In genomic region chr18:47150824-47151366, GRCh38 we compare ENCODE assay signal across 8 cellular contexts. TPM values are rescaled to one million over a fixed set of nuclear protein-coding genes. Genes with fewer than 3 reads are reported as not detected.
DNase-seq lines count a peak whose midpoint lies in the region; ATAC-seq and TF ChIP-seq lines count a peak whose summit lies in the region.

No MANE protein-coding gene starts in this region.

- H3K9me3 Mint-ChIP-seq in glutamatergic neuron (ENCODE audit: unreplicated experiment), result peaks cover 6% of the 10 kb centered on the region

- H3K4me3 ChIP-seq in parathyroid adenoma (ENCODE audit: low read depth, low read length), result peak overlapping the region; percentile 89

- H3K27me3 Mint-ChIP-seq in glutamatergic neuron (ENCODE audit: unreplicated experiment), result peaks cover 3% of the 10 kb centered on the region

- DNase-seq in Right ventricle myocardium inferior (ENCODE audit: missing footprints) (no peak), cardiac septum (ENCODE audit: low spot score) (no peak), glutamatergic neuron (no peak), retina (no peak), SIG-M5 treated with dmso at 0.1 percent for 504 hours (lab: John Stamatoyannopoulos, UW; ENCODE audit: unreplicated experiment) (no peak)

- peak overlapping the region; percentile 98 for H3K4me2 ChIP-seq in parathyroid adenoma (ENCODE audit: low read length)

- H3K4me1 ChIP-seq in parathyroid adenoma, result peaks cover 6% of the 10 kb centered on the region

- H2AFZ ChIP-seq in parathyroid adenoma, result peak overlapping the region; percentile 93

- no peaks in the 10 kb centered on the region for H3K36me3 ChIP-seq in parathyroid adenoma (ENCODE audit: control insufficient read depth, insufficient read depth, low read length)

- H3K79me2 ChIP-seq in parathyroid adenoma, result peaks cover 9% of the 10 kb centered on the region

- peak overlapping the region; percentile 70 for H3K9ac ChIP-seq in parathyroid adenoma

- peaks cover 12% of the 10 kb centered on the region for H3K4me1 Mint-ChIP-seq in glutamatergic neuron (ENCODE audit: low read depth, unreplicated experiment)

- peak overlapping the region; percentile 99 for H3K4me3 Mint-ChIP-seq in glutamatergic neuron (ENCODE audit: unreplicated experiment)

- intact Hi-C loops in Right ventricle myocardium inferior (cut with DNase I) (no loop called here), cardiac septum (cut with DNase I) (loop anchor here (2.0 kb wide), 1 partner anchor 24 kb away; no protein-coding TSS in a partner anchor)

- ATAC-seq in Right ventricle myocardium inferior (peak; percentile 3), HG03378 (IDR thresholded peaks at IDR 0.05; ENCODE audit: unreplicated experiment) (peak; percentile 15)
- peak; percentile 24 to 42 for ATAC-seq in activated CD4-positive, CD25-positive, alpha-beta regulatory T cell treated with anti-CD3 and anti-CD28 coated beads, Interleukin-2, amount 50 U/mL, for 24 hours

- TF ChIP-seq CTCF in glutamatergic neuron (IDR thresholded peaks at IDR 0.05; ENCODE audit: partially characterized antibody, unreplicated experiment) (no peak), parathyroid adenoma (IDR thresholded peaks at IDR 0.05) (no peak)

- no peaks in the 10 kb centered on the region for H3K36me3 Mint-ChIP-seq in glutamatergic neuron (ENCODE audit: unreplicated experiment)

- no peaks in the 10 kb centered on the region for H3K27me3 ChIP-seq in parathyroid adenoma (ENCODE audit: control insufficient read depth, insufficient read depth, low read length)

- H3K27ac Mint-ChIP-seq in glutamatergic neuron (ENCODE audit: unreplicated experiment), result peak overlapping the region; percentile 97

- H3K27ac ChIP-seq in parathyroid adenoma, result peak overlapping the region; percentile 81

- no peaks in the 10 kb centered on the region for H3K9me3 ChIP-seq in parathyroid adenoma (ENCODE audit: control insufficient read depth, low read length)

RNA-seq across cellular contexts. Expression of gene HDHD2, which starts 0.6 kb away (rescaled TPM):
- total RNA-seq in Right ventricle myocardium inferior (34.2 TPM), cardiac septum (35.6 TPM), glutamatergic neuron (ENCODE audit: unreplicated experiment) (55.3 TPM)

RNA-seq across cellular contexts. Expression of gene IER3IP1, which starts 25.3 kb away (rescaled TPM):
- total RNA-seq in Right ventricle myocardium inferior, result 9.7 TPM
- total RNA-seq in cardiac septum, result 9.5 TPM
- total RNA-seq in glutamatergic neuron (ENCODE audit: unreplicated experiment), result 9.8 TPM
